1 cellular context compared by ENCODE assay signal in genomic region chr9:109037946-109038345, GRCh38.
TF ChIP-seq lines count a peak whose summit lies in the region.

No MANE protein-coding gene starts in this region.

TF ChIP-seq in HCT116, 20 proteins besides CTCF, POLR2A, EP300 and RAD21:
- TF ChIP-seq JUND (IDR thresholded peaks at IDR 0.05) = no peak
- peak; percentile 27 for TF ChIP-seq TCF7L2 (IDR thresholded peaks at IDR 0.05; ENCODE audit: borderline replicate concordance, extremely low read depth, insufficient read depth, insufficient read length)
- no peak for TF ChIP-seq SP1 (IDR thresholded peaks at IDR 0.05; ENCODE audit: low read depth)
